In genomic region chr3:178525180-178525704, GRCh38 we compare ENCODE assay signal across 1 cellular context.
TF ChIP-seq lines count a peak whose summit lies in the region.

No MANE protein-coding gene starts in this region.

TF ChIP-seq in HepG2, 621 proteins besides CTCF, POLR2A, EP300 and RAD21:
- no peak for TF ChIP-seq SSRP1 (CRISPR knock-in tag; IDR thresholded peaks at IDR 0.05)
- no peak for TF ChIP-seq MTF1 (CRISPR knock-in tag; IDR thresholded peaks at IDR 0.05)
- peak; percentile 91 to 92 for TF ChIP-seq MAFK (conservative IDR thresholded peaks at IDR 0.05 in 1 of 2, IDR thresholded peaks at IDR 0.05 in 1 of 2; ENCODE audit: low read length in 2 of 2)
- no peak for TF ChIP-seq TBL1XR1 (IDR thresholded peaks at IDR 0.05; ENCODE audit: borderline replicate concordance, low read length, partially characterized antibody)
- TF ChIP-seq, protein P1, sequence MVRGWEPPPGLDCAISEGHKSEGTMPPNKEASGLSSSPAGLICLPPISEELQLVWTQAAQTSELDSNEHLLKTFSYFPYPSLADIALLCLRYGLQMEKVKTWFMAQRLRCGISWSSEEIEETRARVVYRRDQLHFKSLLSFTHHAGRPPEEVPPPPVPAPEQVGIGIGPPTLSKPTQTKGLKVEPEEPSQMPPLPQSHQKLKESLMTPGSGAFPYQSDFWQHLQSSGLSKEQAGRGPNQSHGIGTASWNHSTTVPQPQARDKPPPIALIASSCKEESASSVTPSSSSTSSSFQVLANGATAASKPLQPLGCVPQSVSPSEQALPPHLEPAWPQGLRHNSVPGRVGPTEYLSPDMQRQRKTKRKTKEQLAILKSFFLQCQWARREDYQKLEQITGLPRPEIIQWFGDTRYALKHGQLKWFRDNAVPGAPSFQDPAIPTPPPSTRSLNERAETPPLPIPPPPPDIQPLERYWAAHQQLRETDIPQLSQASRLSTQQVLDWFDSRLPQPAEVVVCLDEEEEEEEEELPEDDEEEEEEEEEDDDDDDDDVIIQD (CRISPR knock-in tag; IDR thresholded peaks at IDR 0.05; ENCODE audit: low read depth): no peak
- no peak for TF ChIP-seq SATB2 (CRISPR knock-in tag; IDR thresholded peaks at IDR 0.05)
- TF ChIP-seq MAFF (IDR thresholded peaks at IDR 0.05; ENCODE audit: low read depth, low read length): peak; percentile 89
- no peak for TF ChIP-seq HOXA5 (CRISPR knock-in tag; IDR thresholded peaks at IDR 0.05)
- TF ChIP-seq, protein P2, sequence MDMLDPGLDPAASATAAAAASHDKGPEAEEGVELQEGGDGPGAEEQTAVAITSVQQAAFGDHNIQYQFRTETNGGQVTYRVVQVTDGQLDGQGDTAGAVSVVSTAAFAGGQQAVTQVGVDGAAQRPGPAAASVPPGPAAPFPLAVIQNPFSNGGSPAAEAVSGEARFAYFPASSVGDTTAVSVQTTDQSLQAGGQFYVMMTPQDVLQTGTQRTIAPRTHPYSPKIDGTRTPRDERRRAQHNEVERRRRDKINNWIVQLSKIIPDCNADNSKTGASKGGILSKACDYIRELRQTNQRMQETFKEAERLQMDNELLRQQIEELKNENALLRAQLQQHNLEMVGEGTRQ (IDR thresholded peaks at IDR 0.05; ENCODE audit: low read depth, low read length): no peak
- TF ChIP-seq, protein P2 (CRISPR knock-in tag; IDR thresholded peaks at IDR 0.05; ENCODE audit: borderline replicate concordance): no peak
- TF ChIP-seq, protein P3, sequence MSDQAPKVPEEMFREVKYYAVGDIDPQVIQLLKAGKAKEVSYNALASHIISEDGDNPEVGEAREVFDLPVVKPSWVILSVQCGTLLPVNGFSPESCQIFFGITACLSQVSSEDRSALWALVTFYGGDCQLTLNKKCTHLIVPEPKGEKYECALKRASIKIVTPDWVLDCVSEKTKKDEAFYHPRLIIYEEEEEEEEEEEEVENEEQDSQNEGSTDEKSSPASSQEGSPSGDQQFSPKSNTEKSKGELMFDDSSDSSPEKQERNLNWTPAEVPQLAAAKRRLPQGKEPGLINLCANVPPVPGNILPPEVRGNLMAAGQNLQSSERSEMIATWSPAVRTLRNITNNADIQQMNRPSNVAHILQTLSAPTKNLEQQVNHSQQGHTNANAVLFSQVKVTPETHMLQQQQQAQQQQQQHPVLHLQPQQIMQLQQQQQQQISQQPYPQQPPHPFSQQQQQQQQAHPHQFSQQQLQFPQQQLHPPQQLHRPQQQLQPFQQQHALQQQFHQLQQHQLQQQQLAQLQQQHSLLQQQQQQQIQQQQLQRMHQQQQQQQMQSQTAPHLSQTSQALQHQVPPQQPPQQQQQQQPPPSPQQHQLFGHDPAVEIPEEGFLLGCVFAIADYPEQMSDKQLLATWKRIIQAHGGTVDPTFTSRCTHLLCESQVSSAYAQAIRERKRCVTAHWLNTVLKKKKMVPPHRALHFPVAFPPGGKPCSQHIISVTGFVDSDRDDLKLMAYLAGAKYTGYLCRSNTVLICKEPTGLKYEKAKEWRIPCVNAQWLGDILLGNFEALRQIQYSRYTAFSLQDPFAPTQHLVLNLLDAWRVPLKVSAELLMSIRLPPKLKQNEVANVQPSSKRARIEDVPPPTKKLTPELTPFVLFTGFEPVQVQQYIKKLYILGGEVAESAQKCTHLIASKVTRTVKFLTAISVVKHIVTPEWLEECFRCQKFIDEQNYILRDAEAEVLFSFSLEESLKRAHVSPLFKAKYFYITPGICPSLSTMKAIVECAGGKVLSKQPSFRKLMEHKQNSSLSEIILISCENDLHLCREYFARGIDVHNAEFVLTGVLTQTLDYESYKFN (CRISPR knock-in tag; conservative IDR thresholded peaks at IDR 0.05): no peak
